Comparison of ENCODE assay signal across 15 cellular contexts in the genomic region with DNA sequence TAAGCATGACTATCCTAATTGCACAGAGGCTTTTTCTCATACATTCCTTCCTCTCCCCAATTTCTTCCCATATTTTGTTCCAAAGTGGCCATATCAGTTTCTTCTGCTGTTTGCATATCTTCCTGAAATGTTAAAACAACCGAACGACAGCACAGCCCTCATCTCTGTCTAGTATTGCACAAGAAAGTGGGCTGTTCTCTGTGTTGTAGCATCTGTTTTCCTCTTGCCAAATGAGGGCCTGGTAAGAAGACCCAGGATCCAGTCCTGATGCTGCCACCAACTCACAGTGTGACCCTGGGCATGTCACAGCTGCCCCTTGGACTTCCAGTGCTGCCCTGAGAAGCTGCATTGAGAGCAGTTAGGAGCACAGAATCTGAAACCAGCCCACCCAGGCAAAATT. TPM values are rescaled to one million over a fixed set of nuclear protein-coding genes. Genes with fewer than 3 reads are reported as not detected.
DNase-seq lines count a peak whose midpoint lies in the region; ATAC-seq, FAIRE-seq and TF ChIP-seq lines count a peak whose summit lies in the region.
"Had no signal": no experiment of that assay in that cellular context is flagged by ENCODE, and none has a peak within 500 bp of the region (broad histone marks: within the 10 kb centered on the region; RNA-seq: fewer than 3 reads in every experiment).

No MANE protein-coding gene starts in this region.

- CTCF ChIA-PET in MCF 10A (lab: Yijun Ruan, JAX), result interaction anchor here (1.1 kb wide), 1 partner anchor 20 kb away, joined by 3 read pairs; no protein-coding TSS in a partner anchor

- no peak for TF ChIP-seq EP300 in transverse colon (IDR thresholded peaks at IDR 0.05; ENCODE audit: low read depth)

- in situ Hi-C loops in transverse colon (cut with MboI; ENCODE audit: low pct_ligation_motif_present in 1 of 4, low pct_unique_long_range_greater_than_20kb in 1 of 4, low sequenced_read_pairs in 3 of 4), result no loop called here

- peaks cover 34% of the 10 kb centered on the region for H3K4me1 Mint-ChIP-seq in MCF 10A (ENCODE audit: insufficient read depth, unreplicated experiment)
- peaks cover 38% of the 10 kb centered on the region for H3K4me1 Mint-ChIP-seq in activated T-helper 17 cell treated with anti-CD3 and anti-CD28 coated beads, Interleukin-2, amount 50 U/mL, for 72 hours
- H3K4me1 Mint-ChIP-seq in osteocyte (ENCODE audit: unreplicated experiment), result peaks cover 14% of the 10 kb centered on the region

- peak overlapping the region in 1 of 2 donors; percentile 52 for H3K27ac ChIP-seq in breast epithelium
- H3K27ac ChIP-seq in layer of hippocampus (ENCODE audit: low read depth, low read length), result peak overlapping the region; percentile 96
- peak overlapping the region in 3 of 4 donors; percentile 9 to 40 (median 39) for H3K27ac ChIP-seq in transverse colon
- H3K27ac ChIP-seq: cardiac muscle cell had no signal

- no TSS peak for BruUV-seq in MCF 10A (replicated peaks; lab: Mats Ljungman, UMichigan)

- H3K4me3 Mint-ChIP-seq in MCF 10A (ENCODE audit: unreplicated experiment) (no peak overlapping the region), osteocyte (ENCODE audit: unreplicated experiment) (no peak overlapping the region)
- peak overlapping the region; percentile 64 for H3K4me3 Mint-ChIP-seq in activated T-helper 17 cell treated with anti-CD3 and anti-CD28 coated beads, Interleukin-2, amount 50 U/mL, for 72 hours
- H3K4me3 Mint-ChIP-seq: activated T-cell treated with anti-CD3 and anti-CD28 coated beads, Interleukin-2, amount 50 U/mL, for 24 hours had no signal

- POLR2A ChIA-PET in MCF 10A (lab: Yijun Ruan, JAX), result interaction anchor here (1.2 to 2.6 kb wide), 2 partner anchors 8 to 66 kb away, joined by 3 to 16 read pairs; partner anchors contain the start of genes FKBP15 and SLC31A1

- H3K9me3 Mint-ChIP-seq in MCF 10A (ENCODE audit: unreplicated experiment) (no peaks in the 10 kb centered on the region), osteocyte (ENCODE audit: unreplicated experiment) (no peaks in the 10 kb centered on the region)
- H3K9me3 Mint-ChIP-seq in activated T-helper 17 cell treated with anti-CD3 and anti-CD28 coated beads, Interleukin-2, amount 50 U/mL, for 72 hours, result no peaks in the 10 kb centered on the region
- H3K9me3 Mint-ChIP-seq: activated T-cell treated with anti-CD3 and anti-CD28 coated beads, Interleukin-2, amount 50 U/mL, for 24 hours; naive B cell had no signal

- H3K4me3 ChIP-seq in breast epithelium, result peak overlapping the region in 1 of 3 donors; percentile 9
- H3K4me3 ChIP-seq in transverse colon, result no peak overlapping the region
- H3K4me3 ChIP-seq: cardiac muscle cell had no signal

- DNase-seq in MCF 10A (ENCODE audit: unreplicated experiment), result no peak
- DNase-seq in breast epithelium (ENCODE audit: low spot score in 2 of 2), result no peak
- no peak for DNase-seq in transverse colon
- no peak for DNase-seq in urothelium cell line (ENCODE audit: low spot score)
- no peak for DNase-seq in osteocyte (ENCODE audit: extremely low spot score, unreplicated experiment)
- DNase-seq: activated T-cell treated with anti-CD3 and anti-CD28 coated beads, Interleukin-2, amount 50 U/mL, for 24 hours; naive B cell; NCI-H2227 treated with DMSO at 0.1 percent for 48 hours; spleen had no signal

- H3K27me3 Mint-ChIP-seq in MCF 10A (ENCODE audit: insufficient read depth, unreplicated experiment) (no peaks in the 10 kb centered on the region), osteocyte (ENCODE audit: unreplicated experiment) (no peaks in the 10 kb centered on the region)
- no peaks in the 10 kb centered on the region for H3K27me3 Mint-ChIP-seq in activated T-helper 17 cell treated with anti-CD3 and anti-CD28 coated beads, Interleukin-2, amount 50 U/mL, for 72 hours
- H3K27me3 Mint-ChIP-seq: activated T-cell treated with anti-CD3 and anti-CD28 coated beads, Interleukin-2, amount 50 U/mL, for 24 hours; naive B cell had no signal

- H3K9me3 ChIP-seq in breast epithelium (no peaks in the 10 kb centered on the region), transverse colon (no peaks in the 10 kb centered on the region)
- H3K9me3 ChIP-seq: spleen had no signal

- H3K36me3 Mint-ChIP-seq in MCF 10A (ENCODE audit: insufficient read depth, unreplicated experiment) (peaks cover 31% of the 10 kb centered on the region), osteocyte (ENCODE audit: unreplicated experiment) (peaks cover 17% of the 10 kb centered on the region)
- peaks cover 14% of the 10 kb centered on the region for H3K36me3 Mint-ChIP-seq in activated T-helper 17 cell treated with anti-CD3 and anti-CD28 coated beads, Interleukin-2, amount 50 U/mL, for 72 hours (ENCODE audit: low read depth)

- intact Hi-C loops in MCF 10A (cut with micrococcal nuclease) (no loop called here), breast epithelium (cut with DNase I; ENCODE audit: low total_unique reads) (no loop called here), transverse colon (cut with DNase I; ENCODE audit: low total_unique reads) (no loop called here)

- peaks cover 3 to 8% of the 10 kb centered on the region in 2 donors for H3K4me1 ChIP-seq in breast epithelium
- H3K4me1 ChIP-seq in transverse colon, result peaks cover 3 to 22% (median 12%) of the 10 kb centered on the region in 4 donors

- H3K27me3 ChIP-seq in breast epithelium, result no peaks in the 10 kb centered on the region
- no peaks in the 10 kb centered on the region for H3K27me3 ChIP-seq in layer of hippocampus (ENCODE audit: control insufficient read depth, insufficient read depth, low read length)
- H3K27me3 ChIP-seq in transverse colon, result no peaks in the 10 kb centered on the region
- H3K27me3 ChIP-seq: spleen had no signal

- no peak for FAIRE-seq in urothelium cell line (lab: Jason Lieb, UNC)
- FAIRE-seq: GM18507, islet of Langerhans had no signal

- H3K36me3 ChIP-seq in breast epithelium (no peaks in the 10 kb centered on the region), transverse colon (peaks cover 0 to 9% (median 2%) of the 10 kb centered on the region in 4 donors)
- H3K36me3 ChIP-seq: cardiac muscle cell had no signal

- no peak for ATAC-seq in activated T-helper 17 cell treated with anti-CD3 and anti-CD28 coated beads, Interleukin-2, amount 50 U/mL, for 72 hours (replicated peaks)
- no peak for ATAC-seq in SK-N-SH treated with all-trans-retinoic acid at 6 μM for 48 hours

- WGBS in transverse colon (ENCODE audit: low coverage in 1 of 2), 2 donors, result 64% methylated on average over 2 of the region's 2 CpGs; no CpG with 5 or more reads in 1 of the 2 donors

- TF ChIP-seq POLR2A in breast epithelium (IDR thresholded peaks at IDR 0.05), result no peak
- TF ChIP-seq POLR2A in transverse colon (IDR thresholded peaks at IDR 0.05), result no peak

- no peak for TF ChIP-seq CTCF in MCF 10A (IDR thresholded peaks at IDR 0.05; ENCODE audit: unreplicated experiment)
- no peak for TF ChIP-seq CTCF in breast epithelium (IDR thresholded peaks at IDR 0.05)
- no peak for TF ChIP-seq CTCF in transverse colon (IDR thresholded peaks at IDR 0.05)
- no peak for TF ChIP-seq CTCF in osteocyte (IDR thresholded peaks at IDR 0.05)

- peak overlapping the region; percentile 52 for H3K27ac Mint-ChIP-seq in MCF 10A (ENCODE audit: low read depth, unreplicated experiment)
- H3K27ac Mint-ChIP-seq in activated T-helper 17 cell treated with anti-CD3 and anti-CD28 coated beads, Interleukin-2, amount 50 U/mL, for 72 hours, result peak overlapping the region; percentile 86
- H3K27ac Mint-ChIP-seq in osteocyte (ENCODE audit: unreplicated experiment), result no peak overlapping the region

TF ChIP-seq in SK-N-SH treated with all-trans-retinoic acid at 6 μM for 48 hours, 23 proteins besides CTCF, POLR2A, EP300 and RAD21 (continues in another document):
- TF ChIP-seq, protein P1, sequence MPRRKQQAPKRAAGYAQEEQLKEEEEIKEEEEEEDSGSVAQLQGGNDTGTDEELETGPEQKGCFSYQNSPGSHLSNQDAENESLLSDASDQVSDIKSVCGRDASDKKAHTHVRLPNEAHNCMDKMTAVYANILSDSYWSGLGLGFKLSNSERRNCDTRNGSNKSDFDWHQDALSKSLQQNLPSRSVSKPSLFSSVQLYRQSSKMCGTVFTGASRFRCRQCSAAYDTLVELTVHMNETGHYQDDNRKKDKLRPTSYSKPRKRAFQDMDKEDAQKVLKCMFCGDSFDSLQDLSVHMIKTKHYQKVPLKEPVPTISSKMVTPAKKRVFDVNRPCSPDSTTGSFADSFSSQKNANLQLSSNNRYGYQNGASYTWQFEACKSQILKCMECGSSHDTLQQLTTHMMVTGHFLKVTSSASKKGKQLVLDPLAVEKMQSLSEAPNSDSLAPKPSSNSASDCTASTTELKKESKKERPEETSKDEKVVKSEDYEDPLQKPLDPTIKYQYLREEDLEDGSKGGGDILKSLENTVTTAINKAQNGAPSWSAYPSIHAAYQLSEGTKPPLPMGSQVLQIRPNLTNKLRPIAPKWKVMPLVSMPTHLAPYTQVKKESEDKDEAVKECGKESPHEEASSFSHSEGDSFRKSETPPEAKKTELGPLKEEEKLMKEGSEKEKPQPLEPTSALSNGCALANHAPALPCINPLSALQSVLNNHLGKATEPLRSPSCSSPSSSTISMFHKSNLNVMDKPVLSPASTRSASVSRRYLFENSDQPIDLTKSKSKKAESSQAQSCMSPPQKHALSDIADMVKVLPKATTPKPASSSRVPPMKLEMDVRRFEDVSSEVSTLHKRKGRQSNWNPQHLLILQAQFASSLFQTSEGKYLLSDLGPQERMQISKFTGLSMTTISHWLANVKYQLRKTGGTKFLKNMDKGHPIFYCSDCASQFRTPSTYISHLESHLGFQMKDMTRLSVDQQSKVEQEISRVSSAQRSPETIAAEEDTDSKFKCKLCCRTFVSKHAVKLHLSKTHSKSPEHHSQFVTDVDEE (CRISPR knock-in tag; IDR thresholded peaks at IDR 0.05), result no peak
- TF ChIP-seq POU6F1 (CRISPR knock-in tag; IDR thresholded peaks at IDR 0.05; ENCODE audit: borderline replicate concordance, low read depth), result no peak
- no peak for TF ChIP-seq ARNTL (CRISPR knock-in tag; IDR thresholded peaks at IDR 0.05; ENCODE audit: borderline replicate concordance, low read depth)
- TF ChIP-seq ESRRG (CRISPR knock-in tag; IDR thresholded peaks at IDR 0.05), result no peak

RNA-seq across cellular contexts. Expression of gene SLC31A2, which starts 4.1 kb away (rescaled TPM):
- total RNA-seq in MCF 10A (2022), result 14.9 and 16.1 TPM in 2 replicates
- 10 to 100 TPM; 46.5 to 61.3 (median 54.3) TPM for total RNA-seq in breast epithelium
- total RNA-seq in activated T-helper 17 cell treated with anti-CD3 and anti-CD28 coated beads, Interleukin-2, amount 50 U/mL, for 72 hours, result 10 to 100 TPM in 1 of 2 donors, 1 to 10 TPM in 1; 4.7 to 10.9 TPM
- 10 to 100 TPM in 3 of 4 donors, 1 to 10 TPM in 1; 4.4 to 81.6 (median 40.3) TPM for total RNA-seq in transverse colon
- total RNA-seq in osteocyte, result 3.3 and 3.9 TPM in 2 replicates
